Comparison of ENCODE assay signal across 15 cellular contexts in genomic region chr20:59365611-59366284, GRCh38.
DNase-seq lines count a peak whose midpoint lies in the region; ATAC-seq and TF ChIP-seq lines count a peak whose summit lies in the region.
"Had no signal": no experiment of that assay in that cellular context is flagged by ENCODE, and none has a peak within 500 bp of the region (broad histone marks: within the 10 kb centered on the region; RNA-seq: fewer than 3 reads in every experiment).

No MANE protein-coding gene starts in this region.

- TF ChIP-seq POLR2A in body of pancreas (IDR thresholded peaks at IDR 0.05), result peak in 1 of 3 donors; percentile 6

- 86 to 92% methylated on average over 20 to 24 of the region's 24 CpGs for WGBS in body of pancreas, 2 donors

- DNase-seq in NCI-H2227 (lab: John Stamatoyannopoulos, UW; ENCODE audit: unreplicated experiment) (peak; percentile 20), NCI-H2227 treated with DMSO at 0.1 percent for 48 hours (lab: John Stamatoyannopoulos, UW) (no peak), NCI-H187 (lab: John Stamatoyannopoulos, UW) (peak; percentile 60 to 78), body of pancreas (peak in 3 of 4 donors; percentile 49 to 63 (median 55)), cerebellar cortex (ENCODE audit: low spot score) (no peak), left ventricle myocardium inferior (no peak), 8988T (no peak), globus pallidus (ENCODE audit: low spot score) (no peak)
- DNase-seq: GF-D8, H9, MM.1S, NCI-H2029, NCI-H524 had no signal

- H3K27ac ChIP-seq in body of pancreas, result no peak overlapping the region
- H3K27ac ChIP-seq in left ventricle myocardium inferior (replicated peaks), result no peak overlapping the region
- H3K27ac ChIP-seq: SJSA1 had no signal

- no peaks in the 10 kb centered on the region for H3K27me3 ChIP-seq in body of pancreas
- peaks cover 66% of the 10 kb centered on the region for H3K27me3 ChIP-seq in left ventricle myocardium inferior (ENCODE audit: low read depth)
- H3K27me3 ChIP-seq: SJSA1 had no signal

- ATAC-seq in body of pancreas, result peak; percentile 62
- ATAC-seq: Panc1 had no signal

- H3K4me1 ChIP-seq in body of pancreas (peaks cover 16% of the 10 kb centered on the region), left ventricle myocardium inferior (no peaks in the 10 kb centered on the region)
- H3K4me1 ChIP-seq: SJSA1 had no signal

- TF ChIP-seq CTCF in body of pancreas (IDR thresholded peaks at IDR 0.05) (no peak), left ventricle myocardium inferior (IDR thresholded peaks at IDR 0.05; ENCODE audit: borderline replicate concordance) (no peak)

- H3K9me3 ChIP-seq in body of pancreas (no peaks in the 10 kb centered on the region), left ventricle myocardium inferior (replicated peaks) (no peaks in the 10 kb centered on the region)
- H3K9me3 ChIP-seq: SJSA1 had no signal

- intact Hi-C loops in body of pancreas (cut with DNase I), result no loop called here
- intact Hi-C loops in left ventricle myocardium inferior (cut with micrococcal nuclease), result no loop called here

- H3K4me3 ChIP-seq in body of pancreas (no peak overlapping the region), left ventricle myocardium inferior (no peak overlapping the region)
- H3K4me3 ChIP-seq: SJSA1 had no signal

- H3K36me3 ChIP-seq in body of pancreas (replicated peaks in 1 of 2; ENCODE audit: insufficient read depth in 1 of 2, low read depth in 2 of 2), result no peaks in the 10 kb centered on the region
- H3K36me3 ChIP-seq in left ventricle myocardium inferior, result no peaks in the 10 kb centered on the region
- H3K36me3 ChIP-seq: SJSA1 had no signal

Comparison
In these comparisons a context has a peak if more than half of its experiments do, and no peak if none do; other contexts are left out.
1. DNase-seq: peak in NCI-H2227 (single experiment), NCI-H187 (2 of 2) and body of pancreas (3 of 4); none in NCI-H2227 treated with DMSO at 0.1 percent for 48 hours (single experiment), cerebellar cortex (single experiment), left ventricle myocardium inferior (single experiment), 8988T (single experiment) and globus pallidus (single experiment).